ENCODE assay signal across 35 cellular contexts in the genomic region with DNA sequence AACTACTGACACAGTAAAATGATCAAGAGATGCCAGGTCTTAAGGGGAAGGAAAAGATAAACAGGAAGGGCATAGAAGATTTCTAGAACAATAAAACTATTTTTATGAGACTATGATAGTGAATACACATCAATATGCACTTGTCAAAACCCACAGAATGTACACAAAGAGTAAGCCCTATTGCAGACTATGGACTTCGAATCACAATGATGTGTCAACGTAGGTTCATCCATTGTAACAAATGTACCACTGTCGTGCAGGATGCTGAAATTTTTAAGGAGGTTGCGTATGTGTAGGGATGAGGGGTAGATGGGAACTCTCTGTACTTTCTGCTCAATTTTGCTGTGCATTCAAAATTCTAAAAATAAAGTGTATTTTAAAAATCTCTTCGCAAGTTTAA.
"Had no signal": no experiment of that assay in that cellular context is flagged by ENCODE, and none has a peak within 500 bp of the region (broad histone marks: within the 10 kb centered on the region; RNA-seq: fewer than 3 reads in every experiment).

No MANE protein-coding gene starts in this region.

- H3K27ac Mint-ChIP-seq: activated CD4-positive, alpha-beta memory T cell treated with anti-CD3 and anti-CD28 coated beads for 36 hours; activated CD4-positive, alpha-beta T cell treated with anti-CD3 and anti-CD28 coated beads for 36 hours; activated CD4-positive, alpha-beta T cell treated with anti-CD3 and anti-CD28 coated beads, Interleukin-2, amount 10 ng/mL, durations not matched to agents 24 days and 14 days; activated CD8-positive, alpha-beta memory T cell treated with anti-CD3 and anti-CD28 coated beads, Interleukin-2, amount 10 ng/mL, durations not matched to agents 7 days and 5 days; activated CD8-positive, alpha-beta T cell treated with anti-CD3 and anti-CD28 coated beads, Interleukin-2, amount 10 ng/mL, durations not matched to agents 7 days and 5 days; activated naive CD4-positive, alpha-beta T cell treated with anti-CD3 and anti-CD28 coated beads for 36 hours; activated naive CD4-positive, alpha-beta T cell treated with anti-CD3 and anti-CD28 coated beads, Interleukin-2, amount 50 U/mL, for 24 hours; activated naive CD8-positive, alpha-beta T cell treated with anti-CD3 and anti-CD28 coated beads for 36 hours; activated naive CD8-positive, alpha-beta T cell treated with anti-CD3 and anti-CD28 coated beads, Interleukin-2, amount 50 U/mL, for 24 hours; activated T-helper 1 cell treated with anti-CD3 and anti-CD28 coated beads, Interleukin-12 subunit alpha, Interleukin-12 subunit beta, Interleukin-2, Interleukin-4 antibody, amounts not matched to agents 30 ng/mL and 10 ng/mL and 1 ng/mL, durations not matched to agents 14 hours and 24 hours and 36 hours; activated T-helper 2 cell treated with anti-CD3 and anti-CD28 coated beads, Interferon-gamma antibody, Interleukin-2, Interleukin-4, amounts not matched to agents 10 μg/mL and 5 μg/mL and 100 μg/mL, durations not matched to agents 14 hours and 24 hours and 36 hours; effector memory CD8-positive, alpha-beta T cell; T-helper 17 cell; T-helper 2 cell treated with Interferon-gamma antibody and Interleukin-4, amounts not matched to agents 5 μg/mL and 100 μg/mL, for 36 hours had no signal

- H3K4me1 ChIP-seq: adrenal gland, body of pancreas had no signal

- DNase-seq: activated CD4-positive, alpha-beta memory T cell treated with anti-CD3 and anti-CD28 coated beads for 36 hours; activated CD4-positive, alpha-beta T cell treated with anti-CD3 and anti-CD28 coated beads for 36 hours; activated CD4-positive, alpha-beta T cell treated with anti-CD3 and anti-CD28 coated beads, Interleukin-2, amount 10 ng/mL, durations not matched to agents 24 days and 14 days; activated CD4-positive, CD25-positive, alpha-beta regulatory T cell; activated CD4-positive, CD25-positive, alpha-beta regulatory T cell treated with anti-CD3 and anti-CD28 coated beads, Interleukin-2, amount 50 U/mL, for 72 hours; activated CD8-positive, alpha-beta memory T cell treated with anti-CD3 and anti-CD28 coated beads, Interleukin-2, amount 10 ng/mL, durations not matched to agents 7 days and 5 days; activated CD8-positive, alpha-beta memory T cell treated with anti-CD3 and anti-CD28 coated beads, Interleukin-2, amount 50 U/mL, for 4 hours; activated CD8-positive, alpha-beta T cell treated with anti-CD3 and anti-CD28 coated beads, Interleukin-2, amount 10 ng/mL, durations not matched to agents 7 days and 5 days; activated effector memory CD4-positive, alpha-beta T cell treated with anti-CD3 and anti-CD28 coated beads, Interleukin-2, amount 50 U/mL, for 16 hours; activated naive CD4-positive, alpha-beta T cell treated with anti-CD3 and anti-CD28 coated beads for 36 hours; activated naive CD8-positive, alpha-beta T cell treated with anti-CD3 and anti-CD28 coated beads for 36 hours; activated naive CD8-positive, alpha-beta T cell treated with anti-CD3 and anti-CD28 coated beads, Interleukin-2, amount 50 U/mL, for 24 hours; activated T-cell treated with anti-CD3 and anti-CD28 coated beads, Interleukin-2, amount 50 U/mL, for 1 hour; activated T-cell treated with anti-CD3 and anti-CD28 coated beads, Interleukin-2, amount 50 U/mL, for 48 hours; adrenal gland; amygdala; aorta; body of pancreas; caudate nucleus; cortex of kidney; dermis blood vessel endothelial cell; effector CD4-positive, alpha-beta T cell; effector memory CD8-positive, alpha-beta T cell; erythroblast; foreskin keratinocyte; gastrocnemius medialis; T-helper 1 cell; T-helper 17 cell; T1000; WERI-Rb-1 had no signal

- H3K36me3 ChIP-seq: adrenal gland, esophagus muscularis mucosa, gastrocnemius medialis, WERI-Rb-1 had no signal

- H3K27me3 Mint-ChIP-seq: activated CD4-positive, alpha-beta memory T cell treated with anti-CD3 and anti-CD28 coated beads for 36 hours; activated CD4-positive, alpha-beta T cell treated with anti-CD3 and anti-CD28 coated beads for 36 hours; activated CD4-positive, alpha-beta T cell treated with anti-CD3 and anti-CD28 coated beads, Interleukin-2, amount 10 ng/mL, durations not matched to agents 24 days and 14 days; activated CD8-positive, alpha-beta memory T cell treated with anti-CD3 and anti-CD28 coated beads, Interleukin-2, amount 10 ng/mL, durations not matched to agents 7 days and 5 days; activated naive CD4-positive, alpha-beta T cell treated with anti-CD3 and anti-CD28 coated beads, Interleukin-2, amount 50 U/mL, for 24 hours; activated naive CD8-positive, alpha-beta T cell treated with anti-CD3 and anti-CD28 coated beads for 36 hours; activated naive CD8-positive, alpha-beta T cell treated with anti-CD3 and anti-CD28 coated beads, Interleukin-2, amount 50 U/mL, for 24 hours; effector memory CD8-positive, alpha-beta T cell; T-helper 17 cell had no signal

- ATAC-seq: activated CD4-positive, alpha-beta T cell treated with anti-CD3 and anti-CD28 coated beads for 36 hours; activated CD8-positive, alpha-beta memory T cell treated with anti-CD3 and anti-CD28 coated beads, Interleukin-2, amount 10 ng/mL, durations not matched to agents 7 days and 5 days; activated CD8-positive, alpha-beta T cell treated with anti-CD3 and anti-CD28 coated beads, Interleukin-2, amount 10 ng/mL, durations not matched to agents 7 days and 5 days; activated naive CD8-positive, alpha-beta T cell treated with anti-CD3 and anti-CD28 coated beads, Interleukin-2, amount 50 U/mL, for 24 hours; body of pancreas; effector memory CD8-positive, alpha-beta T cell; foreskin keratinocyte; gastrocnemius medialis; T-helper 17 cell had no signal

- H3K27me3 ChIP-seq: adrenal gland, body of pancreas, esophagus muscularis mucosa, foreskin keratinocyte, gastrocnemius medialis had no signal

- H3K9me3 ChIP-seq: adrenal gland, body of pancreas, esophagus muscularis mucosa, gastrocnemius medialis had no signal

- H3K9me3 Mint-ChIP-seq: activated CD4-positive, alpha-beta memory T cell treated with anti-CD3 and anti-CD28 coated beads for 36 hours; activated CD4-positive, alpha-beta T cell treated with anti-CD3 and anti-CD28 coated beads, Interleukin-2, amount 10 ng/mL, durations not matched to agents 24 days and 14 days; activated naive CD4-positive, alpha-beta T cell treated with anti-CD3 and anti-CD28 coated beads, Interleukin-2, amount 50 U/mL, for 24 hours; effector memory CD8-positive, alpha-beta T cell; T-helper 2 cell treated with Interferon-gamma antibody and Interleukin-4, amounts not matched to agents 5 μg/mL and 100 μg/mL, for 36 hours had no signal

- H3K27ac ChIP-seq: adrenal gland, body of pancreas, esophagus muscularis mucosa, foreskin keratinocyte, gastrocnemius medialis, WERI-Rb-1 had no signal

- H3K4me1 Mint-ChIP-seq: activated CD8-positive, alpha-beta memory T cell treated with anti-CD3 and anti-CD28 coated beads, Interleukin-2, amount 10 ng/mL, durations not matched to agents 7 days and 5 days had no signal

- H3K4me3 ChIP-seq: adrenal gland, body of pancreas, esophagus muscularis mucosa, gastrocnemius medialis had no signal

- H3K4me3 Mint-ChIP-seq: activated CD4-positive, alpha-beta memory T cell treated with anti-CD3 and anti-CD28 coated beads for 36 hours; activated CD4-positive, alpha-beta T cell treated with anti-CD3 and anti-CD28 coated beads for 36 hours; activated CD4-positive, alpha-beta T cell treated with anti-CD3 and anti-CD28 coated beads, Interleukin-2, amount 10 ng/mL, durations not matched to agents 24 days and 14 days; activated CD8-positive, alpha-beta memory T cell treated with anti-CD3 and anti-CD28 coated beads, Interleukin-2, amount 10 ng/mL, durations not matched to agents 7 days and 5 days; activated CD8-positive, alpha-beta T cell treated with anti-CD3 and anti-CD28 coated beads, Interleukin-2, amount 10 ng/mL, durations not matched to agents 7 days and 5 days; activated naive CD4-positive, alpha-beta T cell treated with anti-CD3 and anti-CD28 coated beads for 36 hours; activated naive CD4-positive, alpha-beta T cell treated with anti-CD3 and anti-CD28 coated beads, Interleukin-2, amount 50 U/mL, for 24 hours; activated naive CD8-positive, alpha-beta T cell treated with anti-CD3 and anti-CD28 coated beads for 36 hours; activated naive CD8-positive, alpha-beta T cell treated with anti-CD3 and anti-CD28 coated beads, Interleukin-2, amount 50 U/mL, for 24 hours; activated T-helper 1 cell treated with anti-CD3 and anti-CD28 coated beads, Interleukin-12 subunit alpha, Interleukin-12 subunit beta, Interleukin-2, Interleukin-4 antibody, amounts not matched to agents 30 ng/mL and 10 ng/mL and 1 ng/mL, durations not matched to agents 14 hours and 24 hours and 36 hours; effector memory CD8-positive, alpha-beta T cell; T-helper 17 cell; T-helper 2 cell treated with Interferon-gamma antibody and Interleukin-4, amounts not matched to agents 5 μg/mL and 100 μg/mL, for 36 hours had no signal
